ENCODE assay signal across 18 cellular contexts in genomic region chr7:155867280-155867679, GRCh38. TPM values are rescaled to one million over a fixed set of nuclear protein-coding genes. Genes with fewer than 3 reads are reported as not detected.
DNase-seq lines count a peak whose midpoint lies in the region; ATAC-seq, FAIRE-seq and TF ChIP-seq lines count a peak whose summit lies in the region.
"Had no signal": no experiment of that assay in that cellular context is flagged by ENCODE, and none has a peak within 500 bp of the region (broad histone marks: within the 10 kb centered on the region; RNA-seq: fewer than 3 reads in every experiment).

No MANE protein-coding gene starts in this region.

- H3K9me3 ChIP-seq in A549 (0 out of 3 replicates have a peak, but pooled peaks cover 3% of the 10 kb centered on the region), body of pancreas (no peaks in the 10 kb centered on the region), stomach (no peaks in the 10 kb centered on the region)
- H3K9me3 ChIP-seq: HAP-1 had no signal

- no peak for FAIRE-seq in A549 (lab: Jason Lieb, UNC)
- FAIRE-seq: GM12878, H1, HepG2 had no signal

- CTCF ChIA-PET in A549 (lab: Yijun Ruan, JAX) = no interaction called here

- WGBS in A549 (ENCODE audit: missing lambda C conversion rate) = 48% methylated on average over 3 of the region's 3 CpGs
- WGBS in body of pancreas, 2 donors = 44 to 50% methylated on average over 3 of the region's 3 CpGs
- WGBS in stomach, 5 donors = 25 to 53% (median 38%) methylated on average over 3 of the region's 3 CpGs

- ATAC-seq in A549 (no peak), body of pancreas (peak; percentile 62), left colon (peak; percentile 75), GM21526 (IDR thresholded peaks at IDR 0.05; ENCODE audit: low FRiP score, unreplicated experiment) (no peak)
- ATAC-seq: GM12878, HepG2 had no signal

- no peak overlapping the region for H3K4me2 ChIP-seq in A549

- no peak for TF ChIP-seq RAD21 in A549 (conservative IDR thresholded peaks at IDR 0.05 in 1 of 2, IDR thresholded peaks at IDR 0.05 in 1 of 2)

- DNase-seq in A549 (ENCODE audit: low read depth in 1 of 2, low spot score in 1 of 2) (no peak), body of pancreas (peak in 1 of 4 donors; percentile 2), left colon (peak in 1 of 2 donors; percentile 13), stomach (peak; percentile 34), GM19238 (ENCODE audit: insufficient read length, low spot score) (no peak), OCI-M2 (lab: John Stamatoyannopoulos, UW; ENCODE audit: unreplicated experiment) (no peak)
- DNase-seq: 8988T; ACHN; C1 segment of cervical spinal cord; CD4-positive, alpha-beta T cell; DMS79 had no signal

- H3K4me3 ChIP-seq in A549 (no peak overlapping the region), body of pancreas (no peak overlapping the region), stomach (no peak overlapping the region)
- H3K4me3 ChIP-seq: GM12878, HAP-1 had no signal

- peak overlapping the region; percentile 23 to 54; a peak in 4 of 6 replicates for H3K27ac ChIP-seq in A549
- H3K27ac ChIP-seq in body of pancreas = no peak overlapping the region
- H3K27ac ChIP-seq in stomach = peak overlapping the region; percentile 63 to 78 (median 68)

- intact Hi-C loops in body of pancreas (cut with DNase I) = no loop called here
- intact Hi-C loops in left colon (cut with DNase I, micrococcal nuclease) = no loop called here
- intact Hi-C loops in stomach (cut with DNase I; ENCODE audit: low total_unique reads) = no loop called here

- TF ChIP-seq CTCF in A549 (IDR thresholded peaks at IDR 0.05) (no peak), body of pancreas (IDR thresholded peaks at IDR 0.05) (no peak), stomach (IDR thresholded peaks at IDR 0.05) (no peak)

- H3K27me3 ChIP-seq in body of pancreas (no peaks in the 10 kb centered on the region), stomach (peaks cover 0 to 34% (median 0%) of the 10 kb centered on the region in 3 donors)

- no peak for TF ChIP-seq EP300 in A549 (IDR thresholded peaks at IDR 0.05)
- TF ChIP-seq EP300 in stomach (IDR thresholded peaks at IDR 0.05) = no peak

- TF ChIP-seq POLR2A in A549 (IDR thresholded peaks at IDR 0.05; ENCODE audit: low read length) = no peak
- no peak for TF ChIP-seq POLR2A in body of pancreas (IDR thresholded peaks at IDR 0.05)
- TF ChIP-seq POLR2A in stomach (IDR thresholded peaks at IDR 0.05) = no peak

- H3K36me3 ChIP-seq in body of pancreas (replicated peaks in 1 of 2; ENCODE audit: insufficient read depth in 1 of 2, low read depth in 2 of 2) = no peaks in the 10 kb centered on the region
- H3K36me3 ChIP-seq in stomach = no peaks in the 10 kb centered on the region
- H3K36me3 ChIP-seq: HAP-1 had no signal

- POLR2A ChIA-PET in A549 (lab: Yijun Ruan, JAX) = no interaction called here

- H3K4me1 ChIP-seq in A549 (peaks cover 16% of the 10 kb centered on the region), body of pancreas (peaks cover 4% of the 10 kb centered on the region), stomach (peaks cover 4 to 19% (median 15%) of the 10 kb centered on the region in 4 donors)
- H3K4me1 ChIP-seq: HAP-1 had no signal

TF ChIP-seq in A549, 52 proteins besides CTCF, POLR2A, EP300 and RAD21:
- TF ChIP-seq REST (IDR thresholded peaks at IDR 0.05) = no peak
TF ChIP-seq in A549: peak in this region for 0.

RNA-seq across cellular contexts. Expression of gene SHH, which starts 55.0 kb away (rescaled TPM):
- polyA plus RNA-seq in A549 (2011; rRNA removed) = 0.78 and 0.84 TPM in 2 replicates
- polyA plus RNA-seq in A549 (2012; cell fraction: cytosol; rRNA removed) = 0.41 and 0.52 TPM in 2 replicates
- polyA plus RNA-seq in A549 (2012; cell fraction: nucleus; rRNA removed) = 0.49 and 0.78 TPM in 2 replicates
- 0.79 to 1.2 TPM (median 1.2 TPM) in 3 replicates for polyA plus RNA-seq in A549 (2017; fragmentation: RNase III; extraction: RNeasy Plus Mini Kit Qiagen cat#74134 plus additional on column Dnase treatment)
- 0.50 and 1.6 TPM in 2 replicates for polyA minus RNA-seq in A549 (2011; rRNA and poly(A)+ RNA removed)
- total RNA-seq in body of pancreas = under 1 TPM; 0.33 to 0.78 TPM
- total RNA-seq in left colon = 1 to 10 TPM; 3.4 to 9.4 TPM
- 10 to 100 TPM in 1 of 5 donors, 1 to 10 TPM in 1, under 1 TPM in 3; 0.29 to 11.0 (median 0.89) TPM for total RNA-seq in stomach
- polyA plus RNA-seq in stomach = 1 to 10 TPM; 1.9 to 3.5 (median 2.3) TPM
- total RNA-seq: CD4-positive, alpha-beta T cell; G401; GM12878; H1; HT1080 had no signal
- polyA plus RNA-seq: GM12878, H1 had no signal

Comparison
In these comparisons a context has a peak if more than half of its experiments do, and no peak if none do; other contexts are left out.
1. ATAC-seq: peak in body of pancreas (single experiment) and left colon (single experiment); none in A549 (0 of 2) and GM21526 (single experiment).
2. H3K27ac ChIP-seq: peak in A549 (2 of 2) and stomach (5 of 5); none in body of pancreas (0 of 4).